Comparison of ENCODE assay signal across 8 cellular contexts in genomic region chr9:121735065-121735791, GRCh38.
DNase-seq lines count a peak whose midpoint lies in the region; ATAC-seq and TF ChIP-seq lines count a peak whose summit lies in the region.

No MANE protein-coding gene starts in this region.

- no peak for TF ChIP-seq POLR2A in prostate gland (IDR thresholded peaks at IDR 0.05)

- intact Hi-C loops in prostate gland (cut with DNase I), result no loop called here

- peaks cover 45% of the 10 kb centered on the region for H3K4me1 ChIP-seq in prostate gland (replicated peaks)

- no peak overlapping the region for H3K4me3 ChIP-seq in GM06990 (replicated peaks; ENCODE audit: low read depth, low read length)
- no peak overlapping the region for H3K4me3 ChIP-seq in foreskin fibroblast (ENCODE audit: low read depth in 1 of 2, low read length in 2 of 2)
- no peak overlapping the region for H3K4me3 ChIP-seq in prostate gland

- 55% methylated on average over 9 of the region's 9 CpGs for WGBS in prostate gland

- H3K27me3 ChIP-seq in GM06990 (replicated peaks; ENCODE audit: control insufficient read depth, insufficient read depth, low read length), result peaks cover 1% of the 10 kb centered on the region; the same call in 1 of the 2 replicates
- H3K27me3 ChIP-seq in prostate gland (replicated peaks; ENCODE audit: insufficient read depth), result no peaks in the 10 kb centered on the region

- H3K27ac ChIP-seq in prostate gland, result peak overlapping the region; percentile 75

- TF ChIP-seq CTCF in GM06990 (IDR thresholded peaks at IDR 0.05; ENCODE audit: insufficient read depth, low read length, poor library complexity, severe bottlenecking) (peak; percentile 70), foreskin fibroblast (IDR thresholded peaks at IDR 0.05; ENCODE audit: low read depth, low read length) (peak; percentile 78), prostate gland (IDR thresholded peaks at IDR 0.05) (peak in 1 of 4 experiments; percentile 31)

- no peaks in the 10 kb centered on the region for H3K9me3 ChIP-seq in prostate gland

- ATAC-seq in HG02588 (IDR thresholded peaks at IDR 0.05; ENCODE audit: unreplicated experiment), result peak; percentile 68

- H3K36me3 ChIP-seq in GM06990 (ENCODE audit: control insufficient read depth, insufficient read depth, low read length) (no peaks in the 10 kb centered on the region), prostate gland (no peaks in the 10 kb centered on the region)

- DNase-seq in GM06990 (ENCODE audit: extremely low read depth, insufficient read length), result peak; percentile 26
- peak; percentile 74 for DNase-seq in SW480 (ENCODE audit: low spot score)
- peak; percentile 53 to 70 for DNase-seq in foreskin fibroblast
- DNase-seq in prostate gland (ENCODE audit: low spot score), result no peak
- no peak for DNase-seq in NCI-H1694 (lab: John Stamatoyannopoulos, UW)
- DNase-seq in cortex of kidney (lab: John Stamatoyannopoulos, UW), result no peak
- DNase-seq in SKM-1 treated with dmso at 0.1 percent for 144 hours (lab: John Stamatoyannopoulos, UW; ENCODE audit: unreplicated experiment), result no peak

Comparison
In these comparisons a context has a peak if more than half of its experiments do, and no peak if none do; other contexts are left out.
1. DNase-seq: peak in GM06990 (single experiment), SW480 (single experiment) and foreskin fibroblast (2 of 2); none in prostate gland (single experiment), NCI-H1694 (single experiment), cortex of kidney (single experiment) and SKM-1 treated with dmso at 0.1 percent for 144 hours (single experiment).